In the genomic region with DNA sequence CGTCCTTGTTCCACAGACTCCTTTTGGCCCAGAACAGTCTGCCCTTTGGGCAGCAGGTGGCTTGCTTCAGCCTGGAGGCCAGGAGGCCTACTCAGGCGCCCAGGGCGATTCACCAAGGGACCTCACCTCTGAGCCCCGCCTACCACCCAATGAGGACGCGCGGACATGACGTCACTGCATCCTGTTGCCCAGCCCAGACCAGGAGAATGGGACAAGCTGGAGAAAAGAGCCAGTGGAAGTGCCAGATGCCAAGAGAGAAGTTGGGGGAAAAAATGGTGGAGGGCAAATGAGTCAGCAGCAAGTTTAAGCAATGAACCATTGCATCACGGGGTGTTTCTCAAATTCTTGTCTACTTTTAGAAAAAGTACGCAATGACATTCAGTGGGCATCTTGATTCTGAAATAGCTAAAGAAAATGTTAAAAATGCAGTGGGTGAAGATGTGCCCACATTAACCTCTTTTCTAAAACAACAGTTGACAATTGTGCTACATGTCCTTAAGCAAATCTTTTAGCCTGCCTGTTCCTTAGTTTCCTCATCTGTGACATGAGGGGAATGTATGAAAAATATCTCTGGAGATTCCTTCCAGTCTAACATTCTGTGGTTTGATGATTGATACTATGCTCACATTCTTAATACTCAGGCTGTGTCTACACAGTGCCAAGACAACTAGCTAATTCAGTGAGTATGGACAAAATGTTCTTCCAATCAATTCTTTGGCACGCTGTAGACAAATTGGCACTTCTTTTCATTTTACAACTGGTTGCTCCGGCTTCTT, we compare ENCODE assay signal across 2 cellular contexts.
TF ChIP-seq lines count a peak whose summit lies in the region.

No MANE protein-coding gene starts in this region.

TF ChIP-seq in HCT116, 20 proteins besides CTCF, POLR2A, EP300 and RAD21:
- TF ChIP-seq ZBTB33 (IDR thresholded peaks at IDR 0.05; ENCODE audit: extremely low read depth, insufficient replicate concordance, low read length) = no peak
- no peak for TF ChIP-seq CBX3 (IDR thresholded peaks at IDR 0.05; ENCODE audit: low read depth)
- TF ChIP-seq EZH2phosphoT487 (IDR thresholded peaks at IDR 0.05; ENCODE audit: borderline replicate concordance) = no peak
- TF ChIP-seq POLR2AphosphoS5 (IDR thresholded peaks at IDR 0.05; ENCODE audit: low read depth, low read length) = no peak
- no peak for TF ChIP-seq ZFX (IDR thresholded peaks at IDR 0.05)
- TF ChIP-seq CEBPB (IDR thresholded peaks at IDR 0.05; ENCODE audit: low read depth) = no peak
- no peak for TF ChIP-seq SRF (IDR thresholded peaks at IDR 0.05; ENCODE audit: low read depth)
- TF ChIP-seq EGR1 (IDR thresholded peaks at IDR 0.05; ENCODE audit: low read depth) = no peak
- no peak for TF ChIP-seq ZNF274 (IDR thresholded peaks at IDR 0.05; ENCODE audit: low read depth, low read length)
TF ChIP-seq in HCT116: peak in this region for 0.

TF ChIP-seq in SK-N-SH, 30 proteins besides CTCF, POLR2A, EP300 and RAD21:
- TF ChIP-seq, protein P1, sequence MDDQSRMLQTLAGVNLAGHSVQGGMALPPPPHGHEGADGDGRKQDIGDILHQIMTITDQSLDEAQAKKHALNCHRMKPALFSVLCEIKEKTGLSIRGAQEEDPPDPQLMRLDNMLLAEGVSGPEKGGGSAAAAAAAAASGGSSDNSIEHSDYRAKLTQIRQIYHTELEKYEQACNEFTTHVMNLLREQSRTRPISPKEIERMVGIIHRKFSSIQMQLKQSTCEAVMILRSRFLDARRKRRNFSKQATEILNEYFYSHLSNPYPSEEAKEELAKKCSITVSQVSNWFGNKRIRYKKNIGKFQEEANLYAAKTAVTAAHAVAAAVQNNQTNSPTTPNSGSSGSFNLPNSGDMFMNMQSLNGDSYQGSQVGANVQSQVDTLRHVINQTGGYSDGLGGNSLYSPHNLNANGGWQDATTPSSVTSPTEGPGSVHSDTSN (IDR thresholded peaks at IDR 0.05) = peak; percentile 80
- peak; percentile 45 for TF ChIP-seq MAX (IDR thresholded peaks at IDR 0.05; ENCODE audit: low read depth)
- 0 out of 2 replicates have a peak, but pooled peaks have one; percentile 15 for TF ChIP-seq ZBTB33 (IDR thresholded peaks at IDR 0.05; ENCODE audit: borderline replicate concordance, low read depth)
- 0 out of 2 replicates have a peak, but pooled peaks have one; percentile 29 for TF ChIP-seq RXRA (IDR thresholded peaks at IDR 0.05; ENCODE audit: borderline replicate concordance, low read depth)
- TF ChIP-seq YY1 (IDR thresholded peaks at IDR 0.05; ENCODE audit: low read depth) = peak; percentile 65; the same call in 1 of the 2 replicates
- peak; percentile 66 for TF ChIP-seq TCF12 (IDR thresholded peaks at IDR 0.05)
- TF ChIP-seq RFX5 (IDR thresholded peaks at IDR 0.05; ENCODE audit: low read length) = no peak
- TF ChIP-seq NFIC (IDR thresholded peaks at IDR 0.05; ENCODE audit: borderline replicate concordance) = peak; percentile 40
- TF ChIP-seq USF2 (IDR thresholded peaks at IDR 0.05; ENCODE audit: borderline replicate concordance, low read depth, low read length) = no peak
- TF ChIP-seq FOXM1 (IDR thresholded peaks at IDR 0.05; ENCODE audit: low read depth) = no peak
- peak; percentile 49 for TF ChIP-seq JUND (IDR thresholded peaks at IDR 0.05)
- peak; percentile 26; the same call in 1 of the 2 replicates for TF ChIP-seq POLR2AphosphoS5 (IDR thresholded peaks at IDR 0.05; ENCODE audit: low read depth, low read length)
- no peak for TF ChIP-seq TAF1 (IDR thresholded peaks at IDR 0.05; ENCODE audit: borderline replicate concordance, low read depth, low read length)
- TF ChIP-seq TEAD4 (IDR thresholded peaks at IDR 0.05; ENCODE audit: borderline replicate concordance, insufficient read depth) = peak; percentile 68; the same call in 1 of the 2 replicates
- TF ChIP-seq FOSL2 (IDR thresholded peaks at IDR 0.05; ENCODE audit: borderline replicate concordance, low read depth) = peak; percentile 70
